ENCODE assay signal across 8 cellular contexts in genomic region chr1:201999625-202000238, GRCh38.
DNase-seq lines count a peak whose midpoint lies in the region; ATAC-seq and TF ChIP-seq lines count a peak whose summit lies in the region.

No MANE protein-coding gene starts in this region.

- DNase-seq in DMS53 (lab: John Stamatoyannopoulos, UW): peak; percentile 98
- DNase-seq in HuH-7.5 (ENCODE audit: low spot score): peak; percentile 70
- DNase-seq in NOMO-1 treated with DMSO at 0.1 percent for 48 hours (lab: John Stamatoyannopoulos, UW; ENCODE audit: unreplicated experiment): peak; percentile 25
- DNase-seq in astrocyte of the spinal cord (ENCODE audit: low read depth, low spot score): peak; percentile 40
- peak; percentile 50 for DNase-seq in inferior parietal cortex (ENCODE audit: extremely low spot score)
- peak; percentile 15 to 16 for DNase-seq in stimulated activated naive CD8-positive, alpha-beta T cell treated with anti-CD3 and anti-CD28 coated beads, Interleukin-15, amount 100 ng/mL, for 72 hours

- no peaks in the 10 kb centered on the region for H3K4me1 Mint-ChIP-seq in stimulated activated naive CD8-positive, alpha-beta T cell treated with anti-CD3 and anti-CD28 coated beads, Interleukin-15, amount 100 ng/mL, for 72 hours

- H3K4me3 ChIP-seq in astrocyte of the spinal cord (ENCODE audit: low read depth, low read length): no peak overlapping the region

- in situ Hi-C loops in astrocyte of the spinal cord (cut with HindIII; ENCODE audit: low sequenced_read_pairs): no loop called here

- no peak overlapping the region for H3K4me3 Mint-ChIP-seq in stimulated activated naive CD8-positive, alpha-beta T cell treated with anti-CD3 and anti-CD28 coated beads, Interleukin-15, amount 100 ng/mL, for 72 hours

- H3K9me3 Mint-ChIP-seq in stimulated activated naive CD8-positive, alpha-beta T cell treated with anti-CD3 and anti-CD28 coated beads, Interleukin-15, amount 100 ng/mL, for 72 hours: no peaks in the 10 kb centered on the region

- peak; percentile 83 for ATAC-seq in stimulated activated naive CD8-positive, alpha-beta T cell treated with anti-CD3 and anti-CD28 coated beads, Interleukin-15, amount 100 ng/mL, for 72 hours
- ATAC-seq in HG03460 (IDR thresholded peaks at IDR 0.05; ENCODE audit: unreplicated experiment) (no peak), GM18907 (IDR thresholded peaks at IDR 0.05; ENCODE audit: unreplicated experiment) (no peak)

- no peaks in the 10 kb centered on the region for H3K27me3 Mint-ChIP-seq in stimulated activated naive CD8-positive, alpha-beta T cell treated with anti-CD3 and anti-CD28 coated beads, Interleukin-15, amount 100 ng/mL, for 72 hours

- TF ChIP-seq CTCF in astrocyte of the spinal cord (IDR thresholded peaks at IDR 0.05; ENCODE audit: low read depth, low read length): peak; percentile 77

- H3K27ac Mint-ChIP-seq in stimulated activated naive CD8-positive, alpha-beta T cell treated with anti-CD3 and anti-CD28 coated beads, Interleukin-15, amount 100 ng/mL, for 72 hours: no peak overlapping the region

Comparison
In these comparisons a context has a peak if more than half of its experiments do, and no peak if none do; other contexts are left out.
1. DNase-seq: peak in every context shown above with its lines; median percentile 98 in DMS53; 70 in HuH-7.5; 50 in inferior parietal cortex; 40 in astrocyte of the spinal cord; 25 in NOMO-1 treated with DMSO at 0.1 percent for 48 hours; 16 in stimulated activated naive CD8-positive, alpha-beta T cell treated with anti-CD3 and anti-CD28 coated beads, Interleukin-15, amount 100 ng/mL, for 72 hours.